ENCODE assay signal across 15 cellular contexts in genomic region chr17:15377200-15377599, GRCh38. TPM values are rescaled to one million over a fixed set of nuclear protein-coding genes. Genes with fewer than 3 reads are reported as not detected.
DNase-seq lines count a peak whose midpoint lies in the region; ATAC-seq, FAIRE-seq and TF ChIP-seq lines count a peak whose summit lies in the region.
"Had no signal": no experiment of that assay in that cellular context is flagged by ENCODE, and none has a peak within 500 bp of the region (broad histone marks: within the 10 kb centered on the region; RNA-seq: fewer than 3 reads in every experiment).

No MANE protein-coding gene starts in this region.

- intact Hi-C loops in left ventricle myocardium superior (cut with micrococcal nuclease) = no loop called here
- intact Hi-C loops in cardiac septum (cut with DNase I) = no loop called here

- peaks cover 4% of the 10 kb centered on the region for H3K36me3 Mint-ChIP-seq in mesothelial cell of epicardium
- H3K36me3 Mint-ChIP-seq: stimulated activated memory B cell treated with anti-CD40 and anti-IgM and Interleukin-4, amounts not matched to agents 10 μg/mL and 1 μg/mL and 100 μg/mL, for 72 hours had no signal

- peaks cover 8% of the 10 kb centered on the region for H3K9me3 Mint-ChIP-seq in mesothelial cell of epicardium
- H3K9me3 Mint-ChIP-seq: stimulated activated memory B cell treated with anti-CD40 and anti-IgM and Interleukin-4, amounts not matched to agents 10 μg/mL and 1 μg/mL and 100 μg/mL, for 72 hours had no signal

- no peaks in the 10 kb centered on the region for H3K36me3 ChIP-seq in bronchial epithelial cell (ENCODE audit: control insufficient read depth, insufficient read depth, low read length)
- H3K36me3 ChIP-seq: HAP-1 had no signal

- DNase-seq in left ventricle myocardium superior (no peak), cardiac septum (ENCODE audit: low spot score) (no peak), bronchial epithelial cell (ENCODE audit: low read depth) (peak; percentile 7), mesothelial cell of epicardium (ENCODE audit: low spot score in 2 of 2, unreplicated experiment in 2 of 2) (no peak), GDM1 (lab: John Stamatoyannopoulos, UW) (no peak), NCI-H2171 (lab: John Stamatoyannopoulos, UW) (no peak), NCI-H1436 treated with DMSO at 0.1 percent for 48 hours (lab: John Stamatoyannopoulos, UW) (no peak), OCI-M2 (lab: John Stamatoyannopoulos, UW; ENCODE audit: unreplicated experiment) (no peak)
- DNase-seq: activated T-cell treated with anti-CD3 and anti-CD28 coated beads for 4 hours, NCI-H1105 had no signal

- H3K27me3 ChIP-seq in bronchial epithelial cell (ENCODE audit: control insufficient read depth, insufficient read depth, low read length) = no peaks in the 10 kb centered on the region

- H3K27me3 Mint-ChIP-seq in mesothelial cell of epicardium (ENCODE audit: low read depth) = no peaks in the 10 kb centered on the region

- H3K4me3 ChIP-seq in bronchial epithelial cell (ENCODE audit: low read depth, low read length) = no peak overlapping the region
- H3K4me3 ChIP-seq: A549, HAP-1 had no signal

- no peak for FAIRE-seq in bronchial epithelial cell (lab: Jason Lieb, UNC)
- FAIRE-seq: A549, G401.6, TTC549 had no signal

- H3K27ac Mint-ChIP-seq in mesothelial cell of epicardium = peak overlapping the region; percentile 90
- H3K27ac Mint-ChIP-seq: stimulated activated memory B cell treated with anti-CD40 and anti-IgM and Interleukin-4, amounts not matched to agents 10 μg/mL and 1 μg/mL and 100 μg/mL, for 72 hours had no signal

- TF ChIP-seq CTCF in bronchial epithelial cell (IDR thresholded peaks at IDR 0.05; ENCODE audit: insufficient read depth, low read length, severe bottlenecking) (no peak), mesothelial cell of epicardium (IDR thresholded peaks at IDR 0.05; ENCODE audit: unreplicated experiment) (no peak)

- H3K4me3 Mint-ChIP-seq in mesothelial cell of epicardium = peak overlapping the region; percentile 40
- H3K4me3 Mint-ChIP-seq: stimulated activated memory B cell treated with anti-CD40 and anti-IgM and Interleukin-4, amounts not matched to agents 10 μg/mL and 1 μg/mL and 100 μg/mL, for 72 hours had no signal

- H3K4me1 Mint-ChIP-seq in mesothelial cell of epicardium = peaks cover 21% of the 10 kb centered on the region
- H3K4me1 Mint-ChIP-seq: stimulated activated memory B cell treated with anti-CD40 and anti-IgM and Interleukin-4, amounts not matched to agents 10 μg/mL and 1 μg/mL and 100 μg/mL, for 72 hours had no signal

- peak; percentile 45 for ATAC-seq in left ventricle myocardium superior
- ATAC-seq: stimulated activated memory B cell treated with anti-CD40 and anti-IgM and Interleukin-4, amounts not matched to agents 10 μg/mL and 1 μg/mL and 100 μg/mL, for 72 hours had no signal

RNA-seq across cellular contexts. Expression of gene TEKT3, which starts 35.8 kb away (rescaled TPM):
- total RNA-seq in left ventricle myocardium superior (0.40 TPM), cardiac septum (0.86 TPM), bronchial epithelial cell (not detected in 2 replicates), mesothelial cell of epicardium (2.4 to 3.8 TPM (median 3.3 TPM) in 3 replicates)
